In the genomic region with DNA sequence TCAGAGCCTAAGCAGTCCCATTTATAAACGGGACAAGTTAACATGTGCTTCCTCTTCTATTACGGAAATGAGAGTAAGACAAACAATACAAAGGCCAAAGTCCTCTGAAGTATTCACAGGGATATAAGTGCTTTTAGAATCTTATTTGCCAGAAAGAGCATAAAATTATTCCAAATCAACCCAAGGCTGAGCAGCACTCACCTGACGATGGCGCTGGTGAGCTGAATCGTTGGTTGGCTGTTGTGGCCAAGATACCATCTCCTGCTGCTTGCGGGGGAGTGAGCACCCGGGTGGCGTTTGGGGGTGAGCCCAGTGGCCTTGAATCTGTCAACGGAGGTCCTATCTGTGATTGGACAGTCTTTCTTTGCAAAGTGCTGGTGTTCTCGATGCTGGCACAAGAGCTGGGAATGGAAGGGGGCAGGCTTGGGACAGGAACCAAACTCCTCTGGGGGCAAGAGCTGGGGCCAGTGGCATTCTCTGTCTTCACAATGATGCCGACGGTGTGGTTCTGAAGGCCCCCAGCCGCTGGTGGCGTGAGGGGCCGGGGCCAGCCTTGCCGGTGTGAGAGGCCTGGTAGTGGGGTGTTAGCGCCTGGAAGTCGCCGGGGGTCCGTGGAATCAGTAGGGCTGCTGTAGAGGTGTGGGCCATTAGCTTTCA, we compare ENCODE assay signal across 1 cellular context.
A peak's percentile ranks its signal among the peaks of the same experiment; 100 is the strongest.
TF ChIP-seq lines count a peak whose summit lies in the region.

No MANE protein-coding gene starts in this region.

TF ChIP-seq in K562, 482 proteins besides CTCF, POLR2A, EP300 and RAD21 (continued from another document and continues in another):
- TF ChIP-seq NBN (IDR thresholded peaks at IDR 0.05; ENCODE audit: low read depth), result no peak; the same call in 1 of the 2 replicates
- no peak for TF ChIP-seq ZFP1 (CRISPR knock-in tag; IDR thresholded peaks at IDR 0.05)
- no peak for TF ChIP-seq ZNF347 (CRISPR knock-in tag; IDR thresholded peaks at IDR 0.05; ENCODE audit: low read depth)
- TF ChIP-seq MYC (IDR thresholded peaks at IDR 0.05; ENCODE audit: low read depth, low read length), result no peak; the same call in 1 of the 2 replicates
- TF ChIP-seq MYC (CRISPR knock-in tag; IDR thresholded peaks at IDR 0.05; ENCODE audit: borderline replicate concordance, low read depth), result no peak
- no peak for TF ChIP-seq U2AF1 (optimal IDR thresholded peaks at IDR 0.05; ENCODE audit: low read depth, low read length)
- TF ChIP-seq, protein P1, sequence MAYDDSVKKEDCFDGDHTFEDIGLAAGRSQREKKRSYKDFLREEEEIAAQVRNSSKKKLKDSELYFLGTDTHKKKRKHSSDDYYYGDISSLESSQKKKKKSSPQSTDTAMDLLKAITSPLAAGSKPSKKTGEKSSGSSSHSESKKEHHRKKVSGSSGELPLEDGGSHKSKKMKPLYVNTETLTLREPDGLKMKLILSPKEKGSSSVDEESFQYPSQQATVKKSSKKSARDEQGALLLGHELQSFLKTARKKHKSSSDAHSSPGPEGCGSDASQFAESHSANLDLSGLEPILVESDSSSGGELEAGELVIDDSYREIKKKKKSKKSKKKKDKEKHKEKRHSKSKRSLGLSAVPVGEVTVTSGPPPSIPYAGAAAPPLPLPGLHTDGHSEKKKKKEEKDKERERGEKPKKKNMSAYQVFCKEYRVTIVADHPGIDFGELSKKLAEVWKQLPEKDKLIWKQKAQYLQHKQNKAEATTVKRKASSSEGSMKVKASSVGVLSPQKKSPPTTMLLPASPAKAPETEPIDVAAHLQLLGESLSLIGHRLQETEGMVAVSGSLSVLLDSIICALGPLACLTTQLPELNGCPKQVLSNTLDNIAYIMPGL (CRISPR knock-in tag; IDR thresholded peaks at IDR 0.05), result no peak
- TF ChIP-seq ZNF197 (CRISPR knock-in tag; IDR thresholded peaks at IDR 0.05; ENCODE audit: low read depth), result no peak
- TF ChIP-seq, protein P2, sequence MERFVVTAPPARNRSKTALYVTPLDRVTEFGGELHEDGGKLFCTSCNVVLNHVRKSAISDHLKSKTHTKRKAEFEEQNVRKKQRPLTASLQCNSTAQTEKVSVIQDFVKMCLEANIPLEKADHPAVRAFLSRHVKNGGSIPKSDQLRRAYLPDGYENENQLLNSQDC (CRISPR knock-in tag; IDR thresholded peaks at IDR 0.05), result no peak
- TF ChIP-seq E2F3 (CRISPR knock-in tag; IDR thresholded peaks at IDR 0.05), result no peak
- TF ChIP-seq SIN3B (IDR thresholded peaks at IDR 0.05; ENCODE audit: low read depth), result 0 out of 2 replicates have a peak, but pooled peaks have one; percentile 41
- TF ChIP-seq, protein P3, sequence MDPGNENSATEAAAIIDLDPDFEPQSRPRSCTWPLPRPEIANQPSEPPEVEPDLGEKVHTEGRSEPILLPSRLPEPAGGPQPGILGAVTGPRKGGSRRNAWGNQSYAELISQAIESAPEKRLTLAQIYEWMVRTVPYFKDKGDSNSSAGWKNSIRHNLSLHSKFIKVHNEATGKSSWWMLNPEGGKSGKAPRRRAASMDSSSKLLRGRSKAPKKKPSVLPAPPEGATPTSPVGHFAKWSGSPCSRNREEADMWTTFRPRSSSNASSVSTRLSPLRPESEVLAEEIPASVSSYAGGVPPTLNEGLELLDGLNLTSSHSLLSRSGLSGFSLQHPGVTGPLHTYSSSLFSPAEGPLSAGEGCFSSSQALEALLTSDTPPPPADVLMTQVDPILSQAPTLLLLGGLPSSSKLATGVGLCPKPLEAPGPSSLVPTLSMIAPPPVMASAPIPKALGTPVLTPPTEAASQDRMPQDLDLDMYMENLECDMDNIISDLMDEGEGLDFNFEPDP (CRISPR knock-in tag; IDR thresholded peaks at IDR 0.05), result no peak
- TF ChIP-seq, protein P4, sequence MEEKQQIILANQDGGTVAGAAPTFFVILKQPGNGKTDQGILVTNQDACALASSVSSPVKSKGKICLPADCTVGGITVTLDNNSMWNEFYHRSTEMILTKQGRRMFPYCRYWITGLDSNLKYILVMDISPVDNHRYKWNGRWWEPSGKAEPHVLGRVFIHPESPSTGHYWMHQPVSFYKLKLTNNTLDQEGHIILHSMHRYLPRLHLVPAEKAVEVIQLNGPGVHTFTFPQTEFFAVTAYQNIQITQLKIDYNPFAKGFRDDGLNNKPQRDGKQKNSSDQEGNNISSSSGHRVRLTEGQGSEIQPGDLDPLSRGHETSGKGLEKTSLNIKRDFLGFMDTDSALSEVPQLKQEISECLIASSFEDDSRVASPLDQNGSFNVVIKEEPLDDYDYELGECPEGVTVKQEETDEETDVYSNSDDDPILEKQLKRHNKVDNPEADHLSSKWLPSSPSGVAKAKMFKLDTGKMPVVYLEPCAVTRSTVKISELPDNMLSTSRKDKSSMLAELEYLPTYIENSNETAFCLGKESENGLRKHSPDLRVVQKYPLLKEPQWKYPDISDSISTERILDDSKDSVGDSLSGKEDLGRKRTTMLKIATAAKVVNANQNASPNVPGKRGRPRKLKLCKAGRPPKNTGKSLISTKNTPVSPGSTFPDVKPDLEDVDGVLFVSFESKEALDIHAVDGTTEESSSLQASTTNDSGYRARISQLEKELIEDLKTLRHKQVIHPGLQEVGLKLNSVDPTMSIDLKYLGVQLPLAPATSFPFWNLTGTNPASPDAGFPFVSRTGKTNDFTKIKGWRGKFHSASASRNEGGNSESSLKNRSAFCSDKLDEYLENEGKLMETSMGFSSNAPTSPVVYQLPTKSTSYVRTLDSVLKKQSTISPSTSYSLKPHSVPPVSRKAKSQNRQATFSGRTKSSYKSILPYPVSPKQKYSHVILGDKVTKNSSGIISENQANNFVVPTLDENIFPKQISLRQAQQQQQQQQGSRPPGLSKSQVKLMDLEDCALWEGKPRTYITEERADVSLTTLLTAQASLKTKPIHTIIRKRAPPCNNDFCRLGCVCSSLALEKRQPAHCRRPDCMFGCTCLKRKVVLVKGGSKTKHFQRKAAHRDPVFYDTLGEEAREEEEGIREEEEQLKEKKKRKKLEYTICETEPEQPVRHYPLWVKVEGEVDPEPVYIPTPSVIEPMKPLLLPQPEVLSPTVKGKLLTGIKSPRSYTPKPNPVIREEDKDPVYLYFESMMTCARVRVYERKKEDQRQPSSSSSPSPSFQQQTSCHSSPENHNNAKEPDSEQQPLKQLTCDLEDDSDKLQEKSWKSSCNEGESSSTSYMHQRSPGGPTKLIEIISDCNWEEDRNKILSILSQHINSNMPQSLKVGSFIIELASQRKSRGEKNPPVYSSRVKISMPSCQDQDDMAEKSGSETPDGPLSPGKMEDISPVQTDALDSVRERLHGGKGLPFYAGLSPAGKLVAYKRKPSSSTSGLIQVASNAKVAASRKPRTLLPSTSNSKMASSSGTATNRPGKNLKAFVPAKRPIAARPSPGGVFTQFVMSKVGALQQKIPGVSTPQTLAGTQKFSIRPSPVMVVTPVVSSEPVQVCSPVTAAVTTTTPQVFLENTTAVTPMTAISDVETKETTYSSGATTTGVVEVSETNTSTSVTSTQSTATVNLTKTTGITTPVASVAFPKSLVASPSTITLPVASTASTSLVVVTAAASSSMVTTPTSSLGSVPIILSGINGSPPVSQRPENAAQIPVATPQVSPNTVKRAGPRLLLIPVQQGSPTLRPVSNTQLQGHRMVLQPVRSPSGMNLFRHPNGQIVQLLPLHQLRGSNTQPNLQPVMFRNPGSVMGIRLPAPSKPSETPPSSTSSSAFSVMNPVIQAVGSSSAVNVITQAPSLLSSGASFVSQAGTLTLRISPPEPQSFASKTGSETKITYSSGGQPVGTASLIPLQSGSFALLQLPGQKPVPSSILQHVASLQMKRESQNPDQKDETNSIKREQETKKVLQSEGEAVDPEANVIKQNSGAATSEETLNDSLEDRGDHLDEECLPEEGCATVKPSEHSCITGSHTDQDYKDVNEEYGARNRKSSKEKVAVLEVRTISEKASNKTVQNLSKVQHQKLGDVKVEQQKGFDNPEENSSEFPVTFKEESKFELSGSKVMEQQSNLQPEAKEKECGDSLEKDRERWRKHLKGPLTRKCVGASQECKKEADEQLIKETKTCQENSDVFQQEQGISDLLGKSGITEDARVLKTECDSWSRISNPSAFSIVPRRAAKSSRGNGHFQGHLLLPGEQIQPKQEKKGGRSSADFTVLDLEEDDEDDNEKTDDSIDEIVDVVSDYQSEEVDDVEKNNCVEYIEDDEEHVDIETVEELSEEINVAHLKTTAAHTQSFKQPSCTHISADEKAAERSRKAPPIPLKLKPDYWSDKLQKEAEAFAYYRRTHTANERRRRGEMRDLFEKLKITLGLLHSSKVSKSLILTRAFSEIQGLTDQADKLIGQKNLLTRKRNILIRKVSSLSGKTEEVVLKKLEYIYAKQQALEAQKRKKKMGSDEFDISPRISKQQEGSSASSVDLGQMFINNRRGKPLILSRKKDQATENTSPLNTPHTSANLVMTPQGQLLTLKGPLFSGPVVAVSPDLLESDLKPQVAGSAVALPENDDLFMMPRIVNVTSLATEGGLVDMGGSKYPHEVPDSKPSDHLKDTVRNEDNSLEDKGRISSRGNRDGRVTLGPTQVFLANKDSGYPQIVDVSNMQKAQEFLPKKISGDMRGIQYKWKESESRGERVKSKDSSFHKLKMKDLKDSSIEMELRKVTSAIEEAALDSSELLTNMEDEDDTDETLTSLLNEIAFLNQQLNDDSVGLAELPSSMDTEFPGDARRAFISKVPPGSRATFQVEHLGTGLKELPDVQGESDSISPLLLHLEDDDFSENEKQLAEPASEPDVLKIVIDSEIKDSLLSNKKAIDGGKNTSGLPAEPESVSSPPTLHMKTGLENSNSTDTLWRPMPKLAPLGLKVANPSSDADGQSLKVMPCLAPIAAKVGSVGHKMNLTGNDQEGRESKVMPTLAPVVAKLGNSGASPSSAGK (IDR thresholded peaks at IDR 0.05), result no peak
- TF ChIP-seq MEF2A (IDR thresholded peaks at IDR 0.05; ENCODE audit: control insufficient read depth, low read depth, low read length), result no peak
- TF ChIP-seq ZNF384 (IDR thresholded peaks at IDR 0.05; ENCODE audit: low read depth, low read length), result no peak
- no peak for TF ChIP-seq RFX1 (IDR thresholded peaks at IDR 0.05)
- peak; percentile 77 to 92; a peak in 2 of 4 replicates for TF ChIP-seq RCOR1 (IDR thresholded peaks at IDR 0.05; ENCODE audit: borderline replicate concordance in 1 of 2, low read depth in 2 of 2, low read length in 2 of 2)
- TF ChIP-seq CBFB (CRISPR knock-in tag; IDR thresholded peaks at IDR 0.05), result no peak
- TF ChIP-seq SMARCA5 (IDR thresholded peaks at IDR 0.05), result 0 out of 2 replicates have a peak, but pooled peaks have one; percentile 44
- no peak for TF ChIP-seq SMAD1 (IDR thresholded peaks at IDR 0.05; ENCODE audit: low read depth, low read length, partially characterized antibody)
- peak; percentile 79 for TF ChIP-seq POLR2AphosphoS5 (IDR thresholded peaks at IDR 0.05; ENCODE audit: control insufficient read depth, insufficient read depth, low read depth, low read length)
- TF ChIP-seq, protein P5, sequence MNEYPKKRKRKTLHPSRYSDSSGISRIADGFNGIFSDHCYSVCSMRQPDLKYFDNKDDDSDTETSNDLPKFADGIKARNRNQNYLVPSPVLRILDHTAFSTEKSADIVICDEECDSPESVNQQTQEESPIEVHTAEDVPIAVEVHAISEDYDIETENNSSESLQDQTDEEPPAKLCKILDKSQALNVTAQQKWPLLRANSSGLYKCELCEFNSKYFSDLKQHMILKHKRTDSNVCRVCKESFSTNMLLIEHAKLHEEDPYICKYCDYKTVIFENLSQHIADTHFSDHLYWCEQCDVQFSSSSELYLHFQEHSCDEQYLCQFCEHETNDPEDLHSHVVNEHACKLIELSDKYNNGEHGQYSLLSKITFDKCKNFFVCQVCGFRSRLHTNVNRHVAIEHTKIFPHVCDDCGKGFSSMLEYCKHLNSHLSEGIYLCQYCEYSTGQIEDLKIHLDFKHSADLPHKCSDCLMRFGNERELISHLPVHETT (CRISPR knock-in tag; conservative IDR thresholded peaks at IDR 0.05 in 1 of 2, IDR thresholded peaks at IDR 0.05 in 1 of 2), result peak in 1 of 2 experiments; percentile 59; a peak in 1 of 4 replicates
- TF ChIP-seq, protein P6, sequence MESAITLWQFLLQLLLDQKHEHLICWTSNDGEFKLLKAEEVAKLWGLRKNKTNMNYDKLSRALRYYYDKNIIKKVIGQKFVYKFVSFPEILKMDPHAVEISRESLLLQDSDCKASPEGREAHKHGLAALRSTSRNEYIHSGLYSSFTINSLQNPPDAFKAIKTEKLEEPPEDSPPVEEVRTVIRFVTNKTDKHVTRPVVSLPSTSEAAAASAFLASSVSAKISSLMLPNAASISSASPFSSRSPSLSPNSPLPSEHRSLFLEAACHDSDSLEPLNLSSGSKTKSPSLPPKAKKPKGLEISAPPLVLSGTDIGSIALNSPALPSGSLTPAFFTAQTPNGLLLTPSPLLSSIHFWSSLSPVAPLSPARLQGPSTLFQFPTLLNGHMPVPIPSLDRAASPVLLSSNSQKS (CRISPR knock-in tag; IDR thresholded peaks at IDR 0.05), result no peak
- no peak for TF ChIP-seq ILK (tag; IDR thresholded peaks at IDR 0.05; ENCODE audit: borderline replicate concordance, low read depth)
- no peak for TF ChIP-seq SIN3A (IDR thresholded peaks at IDR 0.05; ENCODE audit: borderline replicate concordance in 2 of 2, control insufficient read depth in 1 of 2, low read depth in 2 of 2, low read length in 2 of 2)
- no peak for TF ChIP-seq ZBTB8A (IDR thresholded peaks at IDR 0.05; ENCODE audit: partially characterized antibody)
- TF ChIP-seq SP1 (CRISPR knock-in tag; IDR thresholded peaks at IDR 0.05), result peak; percentile 72; the same call in 1 of the 2 replicates
- TF ChIP-seq, protein P7, sequence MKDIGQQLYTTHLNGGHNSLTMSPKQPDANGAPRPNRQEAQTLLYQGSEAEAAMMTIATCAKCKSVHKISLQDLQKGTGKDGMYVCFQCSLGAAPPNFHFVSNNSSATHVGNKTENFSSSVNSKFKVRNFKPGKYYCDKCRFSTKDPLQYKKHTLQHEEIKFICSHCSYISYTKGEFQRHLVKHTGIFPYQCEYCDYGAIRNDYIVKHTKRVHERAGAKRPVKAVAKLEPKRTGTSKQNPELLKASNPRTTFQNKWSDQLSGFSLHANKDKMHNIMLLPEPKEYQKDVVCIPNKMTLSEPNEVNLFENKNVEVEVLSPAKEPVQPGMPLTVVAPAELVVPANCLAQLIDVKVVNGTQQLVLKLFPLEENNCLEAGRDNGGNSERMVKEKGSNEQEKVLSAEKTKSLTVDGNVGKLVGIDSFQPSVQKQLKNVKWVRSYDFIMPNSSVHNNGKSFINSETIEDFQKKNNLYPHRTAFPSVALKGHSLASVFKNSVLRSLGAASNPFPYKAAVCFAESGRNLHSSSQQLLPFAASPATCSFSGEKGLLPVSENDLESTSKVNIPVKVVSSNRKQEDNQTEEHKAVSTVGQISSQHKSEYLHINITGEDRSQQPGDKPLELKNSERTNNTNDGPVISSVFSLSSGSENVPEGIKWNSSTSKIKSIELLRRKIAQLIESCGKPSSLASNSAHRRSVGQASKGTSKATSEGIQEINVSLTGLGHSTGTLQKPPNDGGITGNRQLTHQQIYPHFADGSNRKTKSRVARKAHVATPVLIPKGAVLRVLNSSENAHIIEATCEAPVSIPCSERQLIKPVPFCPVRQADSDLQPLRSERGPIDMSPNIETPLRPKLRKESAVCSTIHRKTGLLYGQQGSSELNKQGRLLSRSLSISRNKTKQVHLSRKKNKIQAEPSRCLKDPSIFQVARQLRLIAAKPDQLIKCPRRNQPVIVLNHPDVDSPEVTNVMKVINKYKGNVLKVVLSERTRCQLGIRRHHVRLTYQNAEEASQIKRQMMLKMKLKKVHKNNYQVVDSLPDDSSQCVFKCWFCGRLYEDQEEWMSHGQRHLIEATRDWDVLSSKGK (CRISPR knock-in tag; IDR thresholded peaks at IDR 0.05), result no peak
- TF ChIP-seq ZNF121 (CRISPR knock-in tag; conservative IDR thresholded peaks at IDR 0.05), result no peak
- peak; percentile 97 for TF ChIP-seq EGR1 (conservative IDR thresholded peaks at IDR 0.05)
- TF ChIP-seq, protein P8, sequence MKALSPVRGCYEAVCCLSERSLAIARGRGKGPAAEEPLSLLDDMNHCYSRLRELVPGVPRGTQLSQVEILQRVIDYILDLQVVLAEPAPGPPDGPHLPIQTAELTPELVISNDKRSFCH (CRISPR knock-in tag; IDR thresholded peaks at IDR 0.05), result no peak
- TF ChIP-seq, protein P8 (tag; IDR thresholded peaks at IDR 0.05), result peak; percentile 35; the same call in 1 of the 2 replicates
- TF ChIP-seq NFXL1 (CRISPR knock-in tag; IDR thresholded peaks at IDR 0.05), result no peak
- no peak for TF ChIP-seq MAFK (IDR thresholded peaks at IDR 0.05; ENCODE audit: low read length)
